Comparison of ENCODE assay signal across 1 cellular context in genomic region chr16:9316615-9317014, GRCh38.
TF ChIP-seq lines count a peak whose summit lies in the region.

No MANE protein-coding gene starts in this region.

TF ChIP-seq in HepG2, 621 proteins besides CTCF, POLR2A, EP300 and RAD21 (continued from another document and continues in another):
- TF ChIP-seq ZNF280B (CRISPR knock-in tag; IDR thresholded peaks at IDR 0.05; ENCODE audit: borderline replicate concordance) (no peak), PHF8 (CRISPR knock-in tag; IDR thresholded peaks at IDR 0.05) (no peak), ZNF772 (CRISPR knock-in tag; IDR thresholded peaks at IDR 0.05) (peak; percentile 56; the same call in 1 of the 2 replicates), GTF2F1 (IDR thresholded peaks at IDR 0.05; ENCODE audit: low read length) (no peak), KMT2B (CRISPR knock-in tag; IDR thresholded peaks at IDR 0.05) (no peak), HNRNPH1 (optimal IDR thresholded peaks at IDR 0.05; ENCODE audit: low read depth, low read length) (no peak), HNRNPK (IDR thresholded peaks at IDR 0.05; ENCODE audit: low read depth, low read length, poor library complexity, severe bottlenecking) (no peak), ISX (CRISPR knock-in tag; conservative IDR thresholded peaks at IDR 0.05) (no peak), ZNF232 (CRISPR knock-in tag; IDR thresholded peaks at IDR 0.05; ENCODE audit: borderline replicate concordance) (no peak), ZNF451 (CRISPR knock-in tag; IDR thresholded peaks at IDR 0.05) (no peak), E2F1 (CRISPR knock-in tag; IDR thresholded peaks at IDR 0.05) (no peak), ZNF121 (CRISPR knock-in tag; IDR thresholded peaks at IDR 0.05) (no peak), BRF2 (CRISPR knock-in tag; IDR thresholded peaks at IDR 0.05) (no peak), REST (IDR thresholded peaks at IDR 0.05; ENCODE audit: borderline replicate concordance in 1 of 2, low read depth in 1 of 2, low read length in 2 of 2) (no peak), SRY (CRISPR knock-in tag; IDR thresholded peaks at IDR 0.05) (no peak), IRX3 (CRISPR knock-in tag; IDR thresholded peaks at IDR 0.05; ENCODE audit: borderline replicate concordance, low read depth) (no peak), KLF15 (CRISPR knock-in tag; IDR thresholded peaks at IDR 0.05; ENCODE audit: borderline replicate concordance) (no peak), HCFC1 (IDR thresholded peaks at IDR 0.05; ENCODE audit: low read depth, low read length) (no peak), FOXO1 (CRISPR knock-in tag; IDR thresholded peaks at IDR 0.05) (peak; percentile 71; the same call in 1 of the 2 replicates), PAWR (CRISPR knock-in tag; IDR thresholded peaks at IDR 0.05; ENCODE audit: borderline replicate concordance) (no peak), PHF21A (CRISPR knock-in tag; IDR thresholded peaks at IDR 0.05) (peak; percentile 70), ZNF547 (CRISPR knock-in tag; IDR thresholded peaks at IDR 0.05) (no peak), ZKSCAN1 (IDR thresholded peaks at IDR 0.05; ENCODE audit: low read length) (no peak), ZNF275 (CRISPR knock-in tag; IDR thresholded peaks at IDR 0.05; ENCODE audit: borderline replicate concordance) (no peak), MTERF4 (CRISPR knock-in tag; IDR thresholded peaks at IDR 0.05) (no peak), NFRKB (IDR thresholded peaks at IDR 0.05) (no peak), SRSF1 (optimal IDR thresholded peaks at IDR 0.05; ENCODE audit: low read depth, low read length) (no peak), BCL6 (CRISPR knock-in tag; IDR thresholded peaks at IDR 0.05) (peak; percentile 91), ZNF644 (CRISPR knock-in tag; IDR thresholded peaks at IDR 0.05; ENCODE audit: low read depth) (peak; percentile 90), EEA1 (CRISPR knock-in tag; IDR thresholded peaks at IDR 0.05; ENCODE audit: borderline replicate concordance) (no peak), ZNF790 (CRISPR knock-in tag; IDR thresholded peaks at IDR 0.05; ENCODE audit: borderline replicate concordance) (no peak), ZSCAN22 (CRISPR knock-in tag; IDR thresholded peaks at IDR 0.05) (no peak), MEIS2 (CRISPR knock-in tag; IDR thresholded peaks at IDR 0.05) (no peak), TAF15 (IDR thresholded peaks at IDR 0.05; ENCODE audit: low read depth, low read length, poor library complexity, severe bottlenecking) (no peak), GLMP (CRISPR knock-in tag; IDR thresholded peaks at IDR 0.05; ENCODE audit: borderline replicate concordance) (no peak), HOXA3 (CRISPR knock-in tag; IDR thresholded peaks at IDR 0.05) (peak; percentile 25; the same call in 1 of the 2 replicates), RFX3 (CRISPR knock-in tag; IDR thresholded peaks at IDR 0.05) (no peak), ZNF550 (CRISPR knock-in tag; IDR thresholded peaks at IDR 0.05; ENCODE audit: borderline replicate concordance) (no peak), SCMH1 (CRISPR knock-in tag; IDR thresholded peaks at IDR 0.05; ENCODE audit: borderline replicate concordance) (no peak), ZBTB21 (CRISPR knock-in tag; IDR thresholded peaks at IDR 0.05) (no peak), NCOA5 (CRISPR knock-in tag; IDR thresholded peaks at IDR 0.05) (no peak), ZNF619 (CRISPR knock-in tag; IDR thresholded peaks at IDR 0.05) (no peak), XBP1 (CRISPR knock-in tag; IDR thresholded peaks at IDR 0.05) (no peak), MEIS1 (CRISPR knock-in tag; IDR thresholded peaks at IDR 0.05; ENCODE audit: borderline replicate concordance) (no peak), TRIM24 (CRISPR knock-in tag; IDR thresholded peaks at IDR 0.05) (no peak), MNT (IDR thresholded peaks at IDR 0.05) (no peak), ZIK1 (CRISPR knock-in tag; IDR thresholded peaks at IDR 0.05; ENCODE audit: borderline replicate concordance, low read depth) (no peak), KLF16 (CRISPR knock-in tag; IDR thresholded peaks at IDR 0.05) (no peak), SPEN (CRISPR knock-in tag; IDR thresholded peaks at IDR 0.05; ENCODE audit: low read depth) (peak; percentile 43; the same call in 1 of the 2 replicates), ZNF136 (CRISPR knock-in tag; IDR thresholded peaks at IDR 0.05; ENCODE audit: low read depth) (no peak), ZNF580 (CRISPR knock-in tag; IDR thresholded peaks at IDR 0.05; ENCODE audit: borderline replicate concordance, low read depth) (no peak), PBX3 (CRISPR knock-in tag; IDR thresholded peaks at IDR 0.05; ENCODE audit: borderline replicate concordance) (no peak), HMGA1 (CRISPR knock-in tag; conservative IDR thresholded peaks at IDR 0.05) (no peak), GABPB1 (CRISPR knock-in tag; IDR thresholded peaks at IDR 0.05) (0 out of 2 replicates have a peak, but pooled peaks have one; percentile 9), ZNF224 (CRISPR knock-in tag; IDR thresholded peaks at IDR 0.05) (no peak), ZNF768 (CRISPR knock-in tag; IDR thresholded peaks at IDR 0.05) (no peak), SP140L (CRISPR knock-in tag; IDR thresholded peaks at IDR 0.05; ENCODE audit: borderline replicate concordance) (no peak), ZNF382 (CRISPR knock-in tag; IDR thresholded peaks at IDR 0.05; ENCODE audit: borderline replicate concordance) (no peak), IRF9 (CRISPR knock-in tag; IDR thresholded peaks at IDR 0.05; ENCODE audit: borderline replicate concordance) (no peak), PPARG (CRISPR knock-in tag; conservative IDR thresholded peaks at IDR 0.05) (no peak), ZBTB7A (CRISPR knock-in tag; IDR thresholded peaks at IDR 0.05) (no peak), ZNF614 (CRISPR knock-in tag; IDR thresholded peaks at IDR 0.05; ENCODE audit: borderline replicate concordance) (0 out of 2 replicates have a peak, but pooled peaks have one; percentile 62), ZFP36L1 (CRISPR knock-in tag; IDR thresholded peaks at IDR 0.05) (no peak), IRF2 (CRISPR knock-in tag; IDR thresholded peaks at IDR 0.05) (peak; percentile 30; the same call in 1 of the 2 replicates)
